Comparison of ENCODE assay signal across 13 cellular contexts in the genomic region with DNA sequence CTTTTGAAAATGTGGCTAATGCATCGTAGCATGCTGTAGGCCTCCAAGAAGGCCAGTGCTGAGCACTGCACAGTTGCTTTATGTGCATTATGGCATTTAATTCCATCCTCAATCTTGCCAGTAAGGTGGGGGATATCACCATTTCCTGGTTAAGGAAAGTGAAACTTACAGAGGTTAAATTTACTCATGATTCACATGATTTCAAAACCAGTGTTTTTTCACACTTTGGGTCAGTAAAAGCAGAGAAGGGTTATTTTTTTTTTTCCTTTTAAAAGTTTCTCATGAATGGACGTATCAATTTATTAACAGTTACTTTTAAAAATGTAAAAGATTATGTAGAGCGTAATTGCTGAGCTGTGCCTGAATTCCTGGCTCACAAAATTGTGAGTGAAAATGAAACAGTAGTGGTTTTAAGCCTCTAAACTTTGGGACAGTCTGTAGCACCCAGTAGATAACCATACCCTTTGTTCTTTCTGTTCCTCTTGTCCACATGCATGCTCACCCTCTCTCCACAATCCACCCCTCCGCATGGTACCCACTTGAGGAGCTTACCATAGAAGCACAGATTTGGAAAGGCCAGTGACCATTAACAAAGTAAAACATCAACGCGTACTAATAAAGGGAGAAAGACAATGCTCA. TPM values are rescaled to one million over a fixed set of nuclear protein-coding genes. Genes with fewer than 3 reads are reported as not detected.
A peak's percentile ranks its signal among the peaks of the same experiment; 100 is the strongest.
DNase-seq lines count a peak whose midpoint lies in the region; ATAC-seq and TF ChIP-seq lines count a peak whose summit lies in the region.
"Had no signal": no experiment of that assay in that cellular context is flagged by ENCODE, and none has a peak within 500 bp of the region (broad histone marks: within the 10 kb centered on the region; RNA-seq: fewer than 3 reads in every experiment).

No MANE protein-coding gene starts in this region.

- H3K9me3 ChIP-seq in osteoblast (ENCODE audit: low read depth, low read length): no peaks in the 10 kb centered on the region
- H3K9me3 ChIP-seq: colonic mucosa, stomach had no signal

- H3K27me3 ChIP-seq in osteoblast (ENCODE audit: insufficient read depth, low read length): peaks cover 3% of the 10 kb centered on the region
- H3K27me3 ChIP-seq: colonic mucosa, stomach had no signal

- peaks cover 24% of the 10 kb centered on the region for H3K27me3 Mint-ChIP-seq in activated T-cell treated with anti-CD3 and anti-CD28 coated beads, Interleukin-2, amount 50 U/mL, for 72 hours (ENCODE audit: low read depth)
- peaks cover 15% of the 10 kb centered on the region for H3K27me3 Mint-ChIP-seq in T-helper 1 cell treated with Interleukin-12 subunit alpha and Interleukin-12 subunit beta and Interleukin-4 antibody, amounts not matched to agents 30 μg/mL and 1 μg/mL, for 36 hours (ENCODE audit: low read depth)
- H3K27me3 Mint-ChIP-seq in stimulated activated memory B cell treated with anti-CD40 and anti-IgM and Interleukin-4, amounts not matched to agents 10 μg/mL and 1 μg/mL and 100 μg/mL, for 72 hours: no peaks in the 10 kb centered on the region

- H2AFZ ChIP-seq in osteoblast (ENCODE audit: low read length): no peak overlapping the region

- H3K36me3 Mint-ChIP-seq in activated T-cell treated with anti-CD3 and anti-CD28 coated beads, Interleukin-2, amount 50 U/mL, for 72 hours (ENCODE audit: insufficient read depth in 2 of 2): no peaks in the 10 kb centered on the region
- peaks cover 6% of the 10 kb centered on the region for H3K36me3 Mint-ChIP-seq in T-helper 1 cell treated with Interleukin-12 subunit alpha and Interleukin-12 subunit beta and Interleukin-4 antibody, amounts not matched to agents 30 μg/mL and 1 μg/mL, for 36 hours (ENCODE audit: low read depth)
- peaks cover 11% of the 10 kb centered on the region for H3K36me3 Mint-ChIP-seq in stimulated activated memory B cell treated with anti-CD40 and anti-IgM and Interleukin-4, amounts not matched to agents 10 μg/mL and 1 μg/mL and 100 μg/mL, for 72 hours

- no peaks in the 10 kb centered on the region for H3K36me3 ChIP-seq in osteoblast (ENCODE audit: insufficient read depth, low read length)
- H3K36me3 ChIP-seq: colonic mucosa, stomach had no signal

- H3K4me1 Mint-ChIP-seq in activated T-cell treated with anti-CD3 and anti-CD28 coated beads, Interleukin-2, amount 50 U/mL, for 72 hours (ENCODE audit: low read depth): peaks cover 35% of the 10 kb centered on the region
- peaks cover 34% of the 10 kb centered on the region for H3K4me1 Mint-ChIP-seq in T-helper 1 cell treated with Interleukin-12 subunit alpha and Interleukin-12 subunit beta and Interleukin-4 antibody, amounts not matched to agents 30 μg/mL and 1 μg/mL, for 36 hours (ENCODE audit: low read depth)
- peaks cover 79% of the 10 kb centered on the region for H3K4me1 Mint-ChIP-seq in stimulated activated memory B cell treated with anti-CD40 and anti-IgM and Interleukin-4, amounts not matched to agents 10 μg/mL and 1 μg/mL and 100 μg/mL, for 72 hours

- H3K79me2 ChIP-seq in osteoblast (ENCODE audit: insufficient read depth, low read length): no peaks in the 10 kb centered on the region

- H3K4me2 ChIP-seq in osteoblast (ENCODE audit: insufficient read depth, low read length): no peak overlapping the region

- peak overlapping the region; percentile 16 for H3K27ac Mint-ChIP-seq in activated T-cell treated with anti-CD3 and anti-CD28 coated beads, Interleukin-2, amount 50 U/mL, for 72 hours
- peak overlapping the region; percentile 88 for H3K27ac Mint-ChIP-seq in T-helper 1 cell treated with Interleukin-12 subunit alpha and Interleukin-12 subunit beta and Interleukin-4 antibody, amounts not matched to agents 30 μg/mL and 1 μg/mL, for 36 hours
- H3K27ac Mint-ChIP-seq in stimulated activated memory B cell treated with anti-CD40 and anti-IgM and Interleukin-4, amounts not matched to agents 10 μg/mL and 1 μg/mL and 100 μg/mL, for 72 hours: peak overlapping the region; percentile 84
- H3K27ac Mint-ChIP-seq: nephron progenitor cell had no signal

- H4K20me1 ChIP-seq in osteoblast (ENCODE audit: insufficient read depth, low read length): no peaks in the 10 kb centered on the region

- peak overlapping the region; percentile 16 to 24 for H3K4me3 Mint-ChIP-seq in activated T-cell treated with anti-CD3 and anti-CD28 coated beads, Interleukin-2, amount 50 U/mL, for 72 hours
- H3K4me3 Mint-ChIP-seq in T-helper 1 cell treated with Interleukin-12 subunit alpha and Interleukin-12 subunit beta and Interleukin-4 antibody, amounts not matched to agents 30 μg/mL and 1 μg/mL, for 36 hours: no peak overlapping the region
- H3K4me3 Mint-ChIP-seq in stimulated activated memory B cell treated with anti-CD40 and anti-IgM and Interleukin-4, amounts not matched to agents 10 μg/mL and 1 μg/mL and 100 μg/mL, for 72 hours: peak overlapping the region; percentile 47
- H3K4me3 Mint-ChIP-seq: nephron progenitor cell had no signal

- DNase-seq in activated T-cell treated with anti-CD3 and anti-CD28 coated beads, Interleukin-2, amount 50 U/mL, for 72 hours: no peak
- no peak for DNase-seq in activated T-cell treated with anti-CD3 and anti-CD28 coated beads for 4 hours
- DNase-seq in stimulated activated naive CD4-positive, alpha-beta T cell treated with Interleukin-2 at 50 U/mL for 16 hours (lab: John Stamatoyannopoulos, UW): no peak
- DNase-seq in osteoblast (ENCODE audit: insufficient read length, low spot score, missing footprints): no peak
- DNase-seq in RKO (ENCODE audit: low spot score): no peak
- DNase-seq: ACHN, colonic mucosa, NCI-H2171 treated with DMSO at 0.1 percent for 48 hours, nephron progenitor cell, stomach had no signal

- H3K4me1 ChIP-seq in osteoblast (ENCODE audit: insufficient read depth, low read length): no peaks in the 10 kb centered on the region
- H3K4me1 ChIP-seq: colonic mucosa had no signal

- H3K9me3 Mint-ChIP-seq in activated T-cell treated with anti-CD3 and anti-CD28 coated beads, Interleukin-2, amount 50 U/mL, for 72 hours: peaks cover 0 to 3% of the 10 kb centered on the region in 2 donors
- peaks cover 5% of the 10 kb centered on the region for H3K9me3 Mint-ChIP-seq in T-helper 1 cell treated with Interleukin-12 subunit alpha and Interleukin-12 subunit beta and Interleukin-4 antibody, amounts not matched to agents 30 μg/mL and 1 μg/mL, for 36 hours
- H3K9me3 Mint-ChIP-seq in stimulated activated memory B cell treated with anti-CD40 and anti-IgM and Interleukin-4, amounts not matched to agents 10 μg/mL and 1 μg/mL and 100 μg/mL, for 72 hours: peaks cover 3% of the 10 kb centered on the region

- TF ChIP-seq CTCF in osteoblast (IDR thresholded peaks at IDR 0.05; ENCODE audit: extremely low read depth, low read depth, low read length): no peak

- ATAC-seq in activated T-cell treated with anti-CD3 and anti-CD28 coated beads, Interleukin-2, amount 50 U/mL, for 72 hours (replicated peaks in 1 of 2): peak; percentile 68 to 69
- peak; percentile 56 for ATAC-seq in HG02759 (IDR thresholded peaks at IDR 0.05; ENCODE audit: unreplicated experiment)
- ATAC-seq in stimulated activated memory B cell treated with anti-CD40 and anti-IgM and Interleukin-4, amounts not matched to agents 10 μg/mL and 1 μg/mL and 100 μg/mL, for 72 hours: peak; percentile 90

- no peak overlapping the region for H3K27ac ChIP-seq in osteoblast (ENCODE audit: low read depth, low read length)
- H3K27ac ChIP-seq: colonic mucosa, stomach had no signal

- no peak overlapping the region for H3K4me3 ChIP-seq in osteoblast (ENCODE audit: insufficient read depth, low read length)
- H3K4me3 ChIP-seq: colonic mucosa, stomach had no signal

RNA-seq across cellular contexts. Expression of a gene that starts 21.1 kb away (rescaled TPM):
- total RNA-seq in activated T-cell treated with anti-CD3 and anti-CD28 coated beads, Interleukin-2, amount 50 U/mL, for 72 hours: 10 to 100 TPM; 32.9 to 38.3 TPM
- total RNA-seq in osteoblast: 12.1 and 12.7 TPM in 2 replicates

Comparison
In these comparisons a context has a peak if more than half of its experiments do, and no peak if none do; other contexts are left out.
1. H3K27ac Mint-ChIP-seq: peak in every context shown above with its lines; median percentile 88 in T-helper 1 cell treated with Interleukin-12 subunit alpha and Interleukin-12 subunit beta and Interleukin-4 antibody, amounts not matched to agents 30 μg/mL and 1 μg/mL, for 36 hours; 84 in stimulated activated memory B cell treated with anti-CD40 and anti-IgM and Interleukin-4, amounts not matched to agents 10 μg/mL and 1 μg/mL and 100 μg/mL, for 72 hours; 16 in activated T-cell treated with anti-CD3 and anti-CD28 coated beads, Interleukin-2, amount 50 U/mL, for 72 hours.